In the genomic region with DNA sequence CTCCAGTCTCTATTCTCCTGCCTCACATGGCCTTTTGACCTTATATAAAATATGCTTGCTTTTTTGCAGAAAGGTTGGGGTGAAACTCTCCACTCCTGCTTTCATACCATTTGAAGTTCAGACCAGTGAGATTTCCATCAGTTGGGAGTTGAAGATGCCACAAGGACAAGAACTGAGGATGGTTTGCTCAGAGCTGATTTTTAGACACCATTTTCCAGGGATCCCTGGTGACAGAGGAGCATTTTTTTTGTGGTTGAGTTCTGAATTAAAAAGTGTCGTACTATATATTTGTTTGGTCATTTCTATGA, we compare ENCODE assay signal across 15 cellular contexts. TPM values are rescaled to one million over a fixed set of nuclear protein-coding genes. Genes with fewer than 3 reads are reported as not detected.
DNase-seq lines count a peak whose midpoint lies in the region; ATAC-seq and TF ChIP-seq lines count a peak whose summit lies in the region.
"Had no signal": no experiment of that assay in that cellular context is flagged by ENCODE, and none has a peak within 500 bp of the region (broad histone marks: within the 10 kb centered on the region; RNA-seq: fewer than 3 reads in every experiment).

No MANE protein-coding gene starts in this region.

- 0 out of 4 replicates have a peak, but pooled peaks cover 0 to 5% of the 10 kb centered on the region in 2 experiments for H3K36me3 ChIP-seq in HCT116 (ENCODE audit: control insufficient read depth in 1 of 2, insufficient read depth in 2 of 2, low read length in 2 of 2)
- no peaks in the 10 kb centered on the region for H3K36me3 ChIP-seq in mammary epithelial cell (ENCODE audit: insufficient read depth, low read length)
- H3K36me3 ChIP-seq in subcutaneous abdominal adipose tissue (ENCODE audit: control insufficient read depth in 5 of 5, insufficient read depth in 5 of 5, low read length in 5 of 5) = no peaks in the 10 kb centered on the region
- H3K36me3 ChIP-seq: BLaER1 treated with 17β-estradiol and CSF1 and Interleukin-3, amounts not matched to agents 10 nM and 100 nM had no signal

- RAD21 ChIA-PET in HCT116 (lab: Charles Lee; ENCODE audit: low non-redundant PET in 1 of 2, low total read pairs in 2 of 2, uncharacterized antibody in 2 of 2, unreplicated experiment in 2 of 2) = no interaction called here

- H3K9ac ChIP-seq in HCT116 (ENCODE audit: low read length) (peak overlapping the region; percentile 49), mammary epithelial cell (ENCODE audit: insufficient read depth, low read length) (peak overlapping the region; percentile 95), subcutaneous abdominal adipose tissue (ENCODE audit: low read length in 5 of 5) (no peak overlapping the region)
- H3K9ac ChIP-seq: BLaER1 treated with 17β-estradiol and CSF1 and Interleukin-3, amounts not matched to agents 10 nM and 100 nM had no signal

- no peak for TF ChIP-seq RAD21 in HCT116 (IDR thresholded peaks at IDR 0.05; ENCODE audit: low read depth)

- H3K4me1 Mint-ChIP-seq in mesothelial cell of epicardium = peaks cover 50% of the 10 kb centered on the region

- peak overlapping the region; percentile 47; the same call in 1 of the 2 replicates for H3K27ac ChIP-seq in HCT116 (ENCODE audit: low read depth, low read length)
- peak overlapping the region; percentile 99 for H3K27ac ChIP-seq in mammary epithelial cell (ENCODE audit: insufficient read depth, low read depth, low read length)
- H3K27ac ChIP-seq in subcutaneous abdominal adipose tissue (ENCODE audit: low read depth, low read length) = peak overlapping the region; percentile 35
- H3K27ac ChIP-seq: BLaER1 treated with 17β-estradiol and CSF1 and Interleukin-3, amounts not matched to agents 10 nM and 100 nM had no signal

- dilution Hi-C loops in mammary epithelial cell (cut with HindIII; ENCODE audit: low sequenced_read_pairs) = no loop called here

- intact Hi-C loops in HCT116 (cut with micrococcal nuclease) (no loop called here), mammary epithelial cell (cut with micrococcal nuclease) (loop anchor here (2.0 to 5.0 kb wide), 2 partner anchors 15 to 89 kb away; no protein-coding TSS in a partner anchor)

- H3K4me3 ChIP-seq in HCT116 (replicated peaks in 1 of 2; ENCODE audit: low read depth in 1 of 2, low read length in 2 of 2) = peak overlapping the region in 1 of 2 experiments; percentile 23; a peak in 1 of 4 replicates
- H3K4me3 ChIP-seq in mammary epithelial cell (replicated peaks in 1 of 3; ENCODE audit: insufficient read depth in 1 of 3, low read depth in 2 of 3, low read length in 3 of 3) = peak overlapping the region in 1 of 3 experiments; percentile 5
- no peak overlapping the region for H3K4me3 ChIP-seq in subcutaneous abdominal adipose tissue (ENCODE audit: low read depth in 1 of 5, low read length in 5 of 5)
- H3K4me3 ChIP-seq: BLaER1 treated with 17β-estradiol and CSF1 and Interleukin-3, amounts not matched to agents 10 nM and 100 nM had no signal

- no peak for TF ChIP-seq POLR2A in HCT116 (IDR thresholded peaks at IDR 0.05; ENCODE audit: borderline replicate concordance, extremely low read depth, insufficient read depth, insufficient read length)

- DNase-seq in HCT116 (ENCODE audit: low read depth, low spot score) (no peak), mammary epithelial cell (no peak), mesothelial cell of epicardium (ENCODE audit: low spot score in 2 of 2, unreplicated experiment in 2 of 2) (no peak), DMS53 treated with DMSO at 0.1 percent for 48 hours (lab: John Stamatoyannopoulos, UW; ENCODE audit: unreplicated experiment) (no peak), HPDE6-E6E7 (ENCODE audit: extremely low spot score) (no peak)
- DNase-seq: activated CD4-positive, alpha-beta T cell treated with anti-CD3 and anti-CD28 coated beads, Interleukin-2, amount 50 U/mL, for 4 hours; activated gamma-delta T cell; NCI-H1092 treated with DMSO at 0.1 percent for 48 hours; NCI-H345; stimulated activated CD4-positive, alpha-beta T cell treated with anti-CD3 and anti-CD28 coated beads, Interleukin-12 subunit alpha, Interleukin-12 subunit beta, amount 100 ng/mL, for 4 hours; T-helper 2 cell had no signal

- no peaks in the 10 kb centered on the region for H3K79me2 ChIP-seq in HCT116 (ENCODE audit: insufficient read depth, low read length)
- no peaks in the 10 kb centered on the region for H3K79me2 ChIP-seq in mammary epithelial cell (ENCODE audit: insufficient read depth, low read length)

- H3K4me3 Mint-ChIP-seq in mesothelial cell of epicardium = no peak overlapping the region

- no peak overlapping the region for H2AFZ ChIP-seq in HCT116 (ENCODE audit: low read depth, low read length, poor library complexity, severe bottlenecking)
- no peak overlapping the region for H2AFZ ChIP-seq in mammary epithelial cell (ENCODE audit: low read depth, low read length)

- H3K4me2 ChIP-seq in HCT116 (ENCODE audit: low read length) = peak overlapping the region; percentile 69
- peak overlapping the region; percentile 77 for H3K4me2 ChIP-seq in mammary epithelial cell (ENCODE audit: insufficient read depth, low read depth, low read length)
- H3K4me2 ChIP-seq: BLaER1 treated with 17β-estradiol and CSF1 and Interleukin-3, amounts not matched to agents 10 nM and 100 nM had no signal

- in situ Hi-C loops in mammary epithelial cell (cut with MboI; ENCODE audit: low sequenced_read_pairs in 2 of 2) = no loop called here

- H3K27me3 ChIP-seq in HCT116 (ENCODE audit: insufficient read depth, low read length) = peaks cover 3% of the 10 kb centered on the region; the same call in 1 of the 2 replicates
- H3K27me3 ChIP-seq in mammary epithelial cell (ENCODE audit: insufficient read depth, low read length) = no peaks in the 10 kb centered on the region
- no peaks in the 10 kb centered on the region for H3K27me3 ChIP-seq in subcutaneous abdominal adipose tissue (ENCODE audit: control insufficient read depth in 5 of 5, insufficient read depth in 4 of 5, low read length in 5 of 5)
- H3K27me3 ChIP-seq: BLaER1 treated with 17β-estradiol and CSF1 and Interleukin-3, amounts not matched to agents 10 nM and 100 nM had no signal

- no peaks in the 10 kb centered on the region for H3K27me3 Mint-ChIP-seq in mesothelial cell of epicardium (ENCODE audit: low read depth)

- peak overlapping the region; percentile 98 for H3K27ac Mint-ChIP-seq in mesothelial cell of epicardium

- H3K4me1 ChIP-seq in HCT116 (ENCODE audit: control insufficient read depth in 1 of 2, insufficient read depth in 2 of 2, low read length in 2 of 2) (peaks cover 20 to 61% of the 10 kb centered on the region in 2 experiments), mammary epithelial cell (ENCODE audit: insufficient read depth, low read length) (peaks cover 50% of the 10 kb centered on the region), subcutaneous abdominal adipose tissue (ENCODE audit: control insufficient read depth in 5 of 5, insufficient read depth in 5 of 5, low read length in 5 of 5) (peaks cover 2 to 12% (median 9%) of the 10 kb centered on the region in 5 donors)
- H3K4me1 ChIP-seq: BLaER1 treated with 17β-estradiol and CSF1 and Interleukin-3, amounts not matched to agents 10 nM and 100 nM had no signal

- WGBS in mammary epithelial cell (ENCODE audit: low coverage, missing lambda C conversion rate) = 0% methylated on average over 1 of the region's 1 CpG

- H3K9me3 ChIP-seq in HCT116 (ENCODE audit: control insufficient read depth in 1 of 2, insufficient read depth in 1 of 2, low read depth in 1 of 2, low read length in 2 of 2) = no peaks in the 10 kb centered on the region; a peak in 1 of 4 replicates
- no peaks in the 10 kb centered on the region for H3K9me3 ChIP-seq in mammary epithelial cell (replicated peaks; ENCODE audit: insufficient read depth, low read length)
- H3K9me3 ChIP-seq in subcutaneous abdominal adipose tissue (ENCODE audit: control insufficient read depth in 5 of 5, low read length in 5 of 5) = no peaks in the 10 kb centered on the region

- H3K9me3 Mint-ChIP-seq in mesothelial cell of epicardium = peaks cover 23% of the 10 kb centered on the region

- H3K36me3 Mint-ChIP-seq in mesothelial cell of epicardium = peaks cover 10% of the 10 kb centered on the region

- no peak for TF ChIP-seq CTCF in HCT116 (IDR thresholded peaks at IDR 0.05 in 2 of 3, conservative IDR thresholded peaks at IDR 0.05 in 1 of 3; ENCODE audit: borderline replicate concordance in 1 of 3, insufficient read depth in 1 of 3, low read depth in 2 of 3, low read length in 2 of 3)
- TF ChIP-seq CTCF in mammary epithelial cell (conservative IDR thresholded peaks at IDR 0.05 in 1 of 2, IDR thresholded peaks at IDR 0.05 in 1 of 2; ENCODE audit: extremely low read depth in 1 of 2, insufficient read depth in 1 of 2, low read depth in 1 of 2, low read length in 2 of 2) = no peak
- TF ChIP-seq CTCF in mesothelial cell of epicardium (IDR thresholded peaks at IDR 0.05; ENCODE audit: unreplicated experiment) = no peak

- POLR2A ChIA-PET in HCT116 (lab: Charles Lee) = no interaction called here

- H4K20me1 ChIP-seq in HCT116 (ENCODE audit: insufficient read depth) = no peaks in the 10 kb centered on the region
- H4K20me1 ChIP-seq in mammary epithelial cell (ENCODE audit: insufficient read depth, low read length) = no peaks in the 10 kb centered on the region
- H4K20me1 ChIP-seq: BLaER1 treated with 17β-estradiol and CSF1 and Interleukin-3, amounts not matched to agents 10 nM and 100 nM had no signal

- no peaks in the 10 kb centered on the region for H3K9me2 ChIP-seq in HCT116 (ENCODE audit: insufficient read depth)

- CTCF ChIA-PET in HCT116 (lab: Charles Lee) = interaction anchor here (2.3 kb wide), 1 partner anchor 14 kb away, joined by 6 read pairs; no protein-coding TSS in a partner anchor
- CTCF ChIA-PET in mammary epithelial cell (lab: Charles Lee; ENCODE audit: low non-redundant PET) = no interaction called here

- ATAC-seq in HCT116 (no peak), GM19023 (IDR thresholded peaks at IDR 0.05; ENCODE audit: unreplicated experiment) (no peak), HG02623 (IDR thresholded peaks at IDR 0.05; ENCODE audit: unreplicated experiment) (no peak)

- BruUV-seq in HCT116 (replicated peaks; lab: Mats Ljungman, UMichigan) = no TSS peak
- no TSS peak for BruUV-seq in mammary epithelial cell (replicated peaks; lab: Mats Ljungman, UMichigan)

TF ChIP-seq in HCT116, 20 proteins besides CTCF, POLR2A, EP300 and RAD21 (continues in another document):
- no peak for TF ChIP-seq SIN3A (IDR thresholded peaks at IDR 0.05; ENCODE audit: low read depth)
- no peak for TF ChIP-seq TCF7L2 (IDR thresholded peaks at IDR 0.05; ENCODE audit: borderline replicate concordance, extremely low read depth, insufficient read depth, insufficient read length)
- no peak for TF ChIP-seq EZH2 (IDR thresholded peaks at IDR 0.05)
- no peak for TF ChIP-seq SP1 (IDR thresholded peaks at IDR 0.05; ENCODE audit: low read depth)

RNA-seq across cellular contexts. Expression of a gene that starts 8.8 kb away (rescaled TPM):
- total RNA-seq in HCT116 (2021; ENCODE audit: unreplicated experiment) (0.66 TPM), mammary epithelial cell (100 to 1,000 TPM; 121 to 246 TPM), mesothelial cell of epicardium (39.2 to 52.2 TPM (median 43.5 TPM) in 3 replicates)
- 0.07 and 0.09 TPM in 2 replicates for polyA plus RNA-seq in HCT116 (2012)
- 285 TPM for polyA plus RNA-seq in mammary epithelial cell
- 178 TPM for polyA minus RNA-seq in mammary epithelial cell

RNA-seq across cellular contexts. Expression of a gene that starts 52.8 kb away (rescaled TPM):
- total RNA-seq in HCT116 (2021; ENCODE audit: unreplicated experiment) (0.34 TPM), mammary epithelial cell (not detected), mesothelial cell of epicardium (0.13 to 0.14 TPM in 2 of 3 replicates, not detected in the other)
- polyA plus RNA-seq in HCT116 (2012) = 0.77 and 1.2 TPM in 2 replicates
- not detected for polyA plus RNA-seq in mammary epithelial cell
- not detected for polyA minus RNA-seq in mammary epithelial cell

Comparison
In these comparisons a context has a peak if more than half of its experiments do, and no peak if none do; other contexts are left out.
1. H3K27ac ChIP-seq: peak in every context shown above with its lines; median percentile 99 in mammary epithelial cell; 47 in HCT116; 35 in subcutaneous abdominal adipose tissue.
2. H3K9ac ChIP-seq: peak in HCT116 (single experiment) and mammary epithelial cell (single experiment); none in subcutaneous abdominal adipose tissue (0 of 5).
3. RNA of a gene that starts 8.8 kb away (total RNA-seq): 121 to 246 TPM in mammary epithelial cell and 39.2 to 52.2 TPM in mesothelial cell of epicardium; 0.66 TPM in HCT116 (single experiment); every median in the first group is over 10 times any median in the second.